10 cellular contexts compared by ENCODE assay signal in genomic region chr4:101037938-101038413, GRCh38.
DNase-seq lines count a peak whose midpoint lies in the region; ATAC-seq and TF ChIP-seq lines count a peak whose summit lies in the region.
"Had no signal": no experiment of that assay in that cellular context is flagged by ENCODE, and none has a peak within 500 bp of the region (broad histone marks: within the 10 kb centered on the region; RNA-seq: fewer than 3 reads in every experiment).

No MANE protein-coding gene starts in this region.

- 79% methylated on average over 1 of the region's 1 CpG for WGBS in esophagus muscularis mucosa

- DNase-seq in activated naive CD4-positive, alpha-beta T cell treated with anti-CD3 and anti-CD28 coated beads, Interleukin-2, amount 50 U/mL, for 72 hours (ENCODE audit: low spot score in 2 of 2) = no peak
- no peak for DNase-seq in activated naive CD4-positive, alpha-beta T cell treated with anti-CD3 and anti-CD28 coated beads for 36 hours
- DNase-seq in activated naive CD8-positive, alpha-beta T cell treated with anti-CD3 and anti-CD28 coated beads, Interleukin-2, amount 10 ng/mL, durations not matched to agents 7 days and 5 days = no peak
- DNase-seq in renal cortical epithelial cell (ENCODE audit: low read depth) (peak; percentile 39), esophagus muscularis mucosa (ENCODE audit: extremely low spot score) (no peak), NCI-H2081 (lab: John Stamatoyannopoulos, UW) (no peak)
- DNase-seq in activated CD4-positive, CD25-positive, alpha-beta regulatory T cell treated with anti-CD3 and anti-CD28 coated beads, Interleukin-2, amount 50 U/mL, for 72 hours = no peak
- DNase-seq: activated effector memory CD4-positive, alpha-beta T cell treated with Interleukin-2 at 50 U/mL for 16 hours; NCI-H526 had no signal

- H3K27ac Mint-ChIP-seq in activated naive CD4-positive, alpha-beta T cell treated with anti-CD3 and anti-CD28 coated beads, Interleukin-2, amount 50 U/mL, for 72 hours = no peak overlapping the region
- H3K27ac Mint-ChIP-seq in activated naive CD4-positive, alpha-beta T cell treated with anti-CD3 and anti-CD28 coated beads for 36 hours = no peak overlapping the region
- peak overlapping the region; percentile 87 for H3K27ac Mint-ChIP-seq in activated naive CD8-positive, alpha-beta T cell treated with anti-CD3 and anti-CD28 coated beads, Interleukin-2, amount 10 ng/mL, durations not matched to agents 7 days and 5 days

- intact Hi-C loops in activated naive CD4-positive, alpha-beta T cell treated with anti-CD3 and anti-CD28 coated beads for 36 hours (cut with micrococcal nuclease) = loop anchor here (5.0 kb wide), 1 partner anchor 1186 kb away; no protein-coding TSS in a partner anchor
- intact Hi-C loops in esophagus muscularis mucosa (cut with DNase I) = no loop called here

- H3K36me3 ChIP-seq in esophagus muscularis mucosa = peaks cover 0 to 11% (median 3%) of the 10 kb centered on the region in 4 donors

- H3K9me3 Mint-ChIP-seq in activated naive CD4-positive, alpha-beta T cell treated with anti-CD3 and anti-CD28 coated beads, Interleukin-2, amount 50 U/mL, for 72 hours = no peaks in the 10 kb centered on the region
- H3K9me3 Mint-ChIP-seq in activated naive CD4-positive, alpha-beta T cell treated with anti-CD3 and anti-CD28 coated beads for 36 hours = no peaks in the 10 kb centered on the region
- H3K9me3 Mint-ChIP-seq in activated naive CD8-positive, alpha-beta T cell treated with anti-CD3 and anti-CD28 coated beads, Interleukin-2, amount 10 ng/mL, durations not matched to agents 7 days and 5 days = no peaks in the 10 kb centered on the region

- H3K4me1 Mint-ChIP-seq in activated naive CD4-positive, alpha-beta T cell treated with anti-CD3 and anti-CD28 coated beads for 36 hours (ENCODE audit: low read depth) = peaks cover 13% of the 10 kb centered on the region
- peaks cover 18% of the 10 kb centered on the region for H3K4me1 Mint-ChIP-seq in activated naive CD8-positive, alpha-beta T cell treated with anti-CD3 and anti-CD28 coated beads, Interleukin-2, amount 10 ng/mL, durations not matched to agents 7 days and 5 days

- H3K9me3 ChIP-seq in esophagus muscularis mucosa = no peaks in the 10 kb centered on the region

- no peaks in the 10 kb centered on the region for H3K27me3 Mint-ChIP-seq in activated naive CD4-positive, alpha-beta T cell treated with anti-CD3 and anti-CD28 coated beads for 36 hours (ENCODE audit: low read depth)
- H3K27me3 Mint-ChIP-seq in activated naive CD8-positive, alpha-beta T cell treated with anti-CD3 and anti-CD28 coated beads, Interleukin-2, amount 10 ng/mL, durations not matched to agents 7 days and 5 days = no peaks in the 10 kb centered on the region

- H3K27ac ChIP-seq in esophagus muscularis mucosa (replicated peaks in 1 of 4) = no peak overlapping the region

- no peak for TF ChIP-seq POLR2A in esophagus muscularis mucosa (IDR thresholded peaks at IDR 0.05; ENCODE audit: low read depth)

- POLR2A ChIA-PET in activated naive CD8-positive, alpha-beta T cell treated with anti-CD3 and anti-CD28 coated beads, Interleukin-2, amount 10 ng/mL, durations not matched to agents 7 days and 5 days (lab: Charles Lee) = interaction anchor here (0.6 kb wide), 1 partner anchor 18 kb away, joined by 3 read pairs; no protein-coding TSS in a partner anchor

- H3K4me1 ChIP-seq in esophagus muscularis mucosa = peaks cover 0 to 2% (median under 1%) of the 10 kb centered on the region in 4 donors

- H3K4me3 ChIP-seq in esophagus muscularis mucosa = no peak overlapping the region

- H3K27me3 ChIP-seq in esophagus muscularis mucosa = no peaks in the 10 kb centered on the region

- CTCF ChIA-PET in activated naive CD4-positive, alpha-beta T cell treated with anti-CD3 and anti-CD28 coated beads for 36 hours (lab: Charles Lee) = no interaction called here

- no peak overlapping the region for H3K4me3 Mint-ChIP-seq in activated naive CD4-positive, alpha-beta T cell treated with anti-CD3 and anti-CD28 coated beads for 36 hours
- peak overlapping the region; percentile 66 for H3K4me3 Mint-ChIP-seq in activated naive CD8-positive, alpha-beta T cell treated with anti-CD3 and anti-CD28 coated beads, Interleukin-2, amount 10 ng/mL, durations not matched to agents 7 days and 5 days

- H3K36me3 Mint-ChIP-seq in activated naive CD4-positive, alpha-beta T cell treated with anti-CD3 and anti-CD28 coated beads, Interleukin-2, amount 50 U/mL, for 72 hours = peaks cover 0 to 5% of the 10 kb centered on the region in 2 donors
- H3K36me3 Mint-ChIP-seq in activated naive CD4-positive, alpha-beta T cell treated with anti-CD3 and anti-CD28 coated beads for 36 hours (ENCODE audit: low read depth) = peaks cover 2% of the 10 kb centered on the region
- H3K36me3 Mint-ChIP-seq in activated naive CD8-positive, alpha-beta T cell treated with anti-CD3 and anti-CD28 coated beads, Interleukin-2, amount 10 ng/mL, durations not matched to agents 7 days and 5 days = peaks cover 15% of the 10 kb centered on the region

- ATAC-seq in activated naive CD4-positive, alpha-beta T cell treated with anti-CD3 and anti-CD28 coated beads, Interleukin-2, amount 50 U/mL, for 72 hours = peak; percentile 48 to 76
- ATAC-seq in HG02610 (IDR thresholded peaks at IDR 0.05; ENCODE audit: unreplicated experiment) = peak; percentile 64
- peak; percentile 95 for ATAC-seq in activated naive CD8-positive, alpha-beta T cell treated with anti-CD3 and anti-CD28 coated beads, Interleukin-2, amount 10 ng/mL, durations not matched to agents 7 days and 5 days (ENCODE audit: low read depth)

- no peak for TF ChIP-seq EP300 in esophagus muscularis mucosa (IDR thresholded peaks at IDR 0.05)

- no peak for TF ChIP-seq CTCF in esophagus muscularis mucosa (IDR thresholded peaks at IDR 0.05)
